Comparison of ENCODE assay signal across 20 cellular contexts in the genomic region with DNA sequence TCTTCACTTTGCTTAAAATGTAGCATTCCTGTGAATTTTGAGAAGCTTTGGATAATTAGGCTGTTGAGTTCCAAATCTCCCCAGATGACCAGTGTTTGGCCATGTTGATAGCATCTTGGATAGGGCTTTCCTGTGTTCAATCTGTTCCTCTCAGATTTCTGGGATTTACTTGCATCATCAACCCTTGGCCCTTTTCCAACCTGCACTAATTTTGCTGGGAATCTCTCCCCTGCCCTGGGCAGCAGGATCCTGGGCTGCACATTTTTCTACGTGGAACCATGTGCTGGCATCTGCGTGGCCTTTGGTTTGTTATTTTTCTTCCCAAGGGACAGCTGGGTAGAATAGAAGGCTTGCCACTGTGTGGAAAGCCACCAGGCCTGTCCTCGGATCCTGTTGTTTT.
"Had no signal": no experiment of that assay in that cellular context is flagged by ENCODE, and none has a peak within 500 bp of the region (broad histone marks: within the 10 kb centered on the region; RNA-seq: fewer than 3 reads in every experiment).

No MANE protein-coding gene starts in this region.

- H3K9ac ChIP-seq: parathyroid adenoma had no signal

- H3K36me3 ChIP-seq: esophagus muscularis mucosa, left lung, transverse colon, vagina had no signal

- H3K27me3 ChIP-seq: esophagus muscularis mucosa, transverse colon, vagina had no signal

- H3K27ac ChIP-seq: coronary artery, esophagus muscularis mucosa, left lung, parathyroid adenoma, skin epidermis, transverse colon, vagina had no signal

- ATAC-seq: activated CD8-positive, alpha-beta T cell treated with anti-CD3 and anti-CD28 coated beads, Interleukin-2, amount 10 ng/mL, durations not matched to agents 7 days and 5 days; left lung; mucosa of descending colon; naive thymus-derived CD4-positive, alpha-beta T cell had no signal

- FAIRE-seq: keratinocyte had no signal

- H2AFZ ChIP-seq: parathyroid adenoma had no signal

- DNase-seq: activated CD4-positive, alpha-beta T cell treated with anti-CD3 and anti-CD28 coated beads, Interleukin-2, amount 10 ng/mL, durations not matched to agents 24 days and 14 days; activated CD4-positive, CD25-positive, alpha-beta regulatory T cell; activated CD8-positive, alpha-beta memory T cell treated with anti-CD3 and anti-CD28 coated beads, Interleukin-2, amount 50 U/mL, for 4 hours; activated CD8-positive, alpha-beta T cell treated with anti-CD3 and anti-CD28 coated beads, Interleukin-2, amount 10 ng/mL, durations not matched to agents 7 days and 5 days; activated effector memory CD4-positive, alpha-beta T cell treated with anti-CD3 and anti-CD28 coated beads, Interleukin-2, amount 50 U/mL, for 16 hours; activated T-cell treated with anti-CD3 and anti-CD28 coated beads, Interleukin-2, amount 50 U/mL, for 48 hours; caudate nucleus; hippocampal formation; left lung; mucosa of descending colon; naive thymus-derived CD4-positive, alpha-beta T cell; stimulated activated CD4-positive, alpha-beta T cell treated with anti-CD3 and anti-CD28 coated beads, Interleukin-4, amount 100 ng/mL, for 24 hours; stimulated activated naive CD4-positive, alpha-beta T cell treated with Interleukin-2 at 50 U/mL for 16 hours; transverse colon had no signal

- H3K9me3 ChIP-seq: esophagus muscularis mucosa, left lung, mucosa of descending colon, transverse colon, vagina had no signal

- H3K4me1 ChIP-seq: parathyroid adenoma had no signal

- H3K4me3 ChIP-seq: coronary artery, esophagus muscularis mucosa, left lung, mucosa of descending colon, skin epidermis, transverse colon, vagina had no signal

- H3K79me2 ChIP-seq: parathyroid adenoma had no signal
